ENCODE assay signal across 11 cellular contexts in the genomic region with DNA sequence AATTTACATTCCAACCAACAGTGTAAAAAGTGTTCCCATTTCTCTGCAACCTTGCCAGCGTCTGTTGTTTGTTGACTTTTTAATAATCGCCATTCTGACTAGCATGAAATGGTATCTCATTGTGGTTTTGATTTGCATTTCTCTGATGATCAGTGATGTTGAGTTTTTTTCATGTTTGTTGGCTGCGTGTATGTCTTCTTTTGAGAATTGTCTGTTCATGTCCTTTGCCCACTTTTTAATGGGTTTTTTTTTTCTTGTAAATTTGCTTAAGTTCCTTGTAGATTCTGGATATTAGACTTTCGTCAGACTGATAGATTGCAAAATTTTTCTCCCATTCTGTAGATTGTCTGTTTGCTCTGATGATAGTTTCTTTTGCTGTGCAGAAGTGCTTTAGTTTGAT. TPM values are rescaled to one million over a fixed set of nuclear protein-coding genes. Genes with fewer than 3 reads are reported as not detected.
DNase-seq lines count a peak whose midpoint lies in the region; TF ChIP-seq lines count a peak whose summit lies in the region.
"Not testable (repeated sequence)": the region's sequence is repeated elsewhere in the genome, so short reads cannot be mapped to it uniquely, and the experiment has no call there.
"Had no signal": no experiment of that assay in that cellular context is flagged by ENCODE, and none has a peak within 500 bp of the region (broad histone marks: within the 10 kb centered on the region; RNA-seq: fewer than 3 reads in every experiment).

No MANE protein-coding gene starts in this region.

- not testable (repeated sequence) for H3K4me1 Mint-ChIP-seq in HFFc6 (ENCODE audit: low read depth)

- TF ChIP-seq CTCF in HFFc6 (IDR thresholded peaks at IDR 0.05), result not testable (repeated sequence)

- DNase-seq in EH (ENCODE audit: low read depth), result peak; percentile 38
- DNase-seq in EL, result peak; percentile 19
- peak; percentile 11 for DNase-seq in HFFc6
- peak; percentile 8 for DNase-seq in LHCN-M2 (ENCODE audit: low read depth)
- DNase-seq in NCI-H526 treated with DMSO at 0.1 percent for 48 hours (lab: John Stamatoyannopoulos, UW), result peak; percentile 7
- DNase-seq in fibroblast of gingiva (ENCODE audit: low read depth), result peak; percentile 17

- not testable (repeated sequence) for H3K36me3 Mint-ChIP-seq in HFFc6 (ENCODE audit: low read depth)

- H3K4me3 Mint-ChIP-seq in HFFc6, result not testable (repeated sequence)

- not testable (repeated sequence) for H3K9me3 Mint-ChIP-seq in HFFc6

- H3K27ac Mint-ChIP-seq in HFFc6, result not testable (repeated sequence)

- H3K27me3 Mint-ChIP-seq in HFFc6 (ENCODE audit: insufficient read depth), result peaks cover 45% of the 10 kb centered on the region

RNA-seq across cellular contexts. Expression of a gene that starts 18.3 kb away (rescaled TPM):
- 10 to 100 TPM; 19.2 to 21.2 (median 20.2) TPM for total RNA-seq in HFFc6 (2021; fragmentation: NEBNext Ultra II Directional; extraction: Animal tissue kit (Norgen Biotek cat#: 25700))
- 18.9 and 22.3 TPM in 2 replicates for total RNA-seq in LHCN-M2 (2014; rRNA removed)
- 15.4 TPM for polyA plus RNA-seq in LHCN-M2 (2012)

RNA-seq across cellular contexts. Expression of a gene that starts 32.0 kb away (rescaled TPM):
- total RNA-seq in HFFc6 (2021; fragmentation: NEBNext Ultra II Directional; extraction: Animal tissue kit (Norgen Biotek cat#: 25700)), result under 1 TPM in 5 of 6 experiments, not detected in 1; 0.05 to 0.14 (median 0.11) TPM
- 0.90 and 0.98 TPM in 2 replicates for total RNA-seq in LHCN-M2 (2014; rRNA removed)
- polyA plus RNA-seq in LHCN-M2 (2012), result 0.67 TPM
- total RNA-seq: CD4-positive, alpha-beta memory T cell; CD4-positive, alpha-beta T cell had no signal
- polyA plus RNA-seq: AG04450; CD14-positive monocyte; CD4-positive, alpha-beta memory T cell; CD8-positive, alpha-beta memory T cell had no signal

Comparison
In these comparisons a context has a peak if more than half of its experiments do, and no peak if none do; other contexts are left out.
1. Peak in every context shown above with its lines: DNase-seq.